8 cellular contexts compared by ENCODE assay signal in genomic region chr11:47271961-47272661, GRCh38. TPM values are rescaled to one million over a fixed set of nuclear protein-coding genes. Genes with fewer than 3 reads are reported as not detected.
DNase-seq lines count a peak whose midpoint lies in the region; ATAC-seq and TF ChIP-seq lines count a peak whose summit lies in the region.
"Had no signal": no experiment of that assay in that cellular context is flagged by ENCODE, and none has a peak within 500 bp of the region (broad histone marks: within the 10 kb centered on the region; RNA-seq: fewer than 3 reads in every experiment).

No MANE protein-coding gene starts in this region.

- peak overlapping the region; percentile 76 for H3K4me3 Mint-ChIP-seq in activated naive CD8-positive, alpha-beta T cell treated with anti-CD3 and anti-CD28 coated beads for 36 hours

- ATAC-seq in GM19395 (IDR thresholded peaks at IDR 0.05; ENCODE audit: unreplicated experiment): no peak

- peak; percentile 49 for DNase-seq in GM12865 (ENCODE audit: low read depth)
- peak; percentile 77 for DNase-seq in NCI-H1105 treated with DMSO at 0.1 percent for 48 hours (lab: John Stamatoyannopoulos, UW)
- DNase-seq in activated naive CD8-positive, alpha-beta T cell treated with anti-CD3 and anti-CD28 coated beads for 36 hours: no peak
- peak; percentile 18 for DNase-seq in occipital lobe (lab: John Stamatoyannopoulos, UW)
- DNase-seq in AG08395 (ENCODE audit: low spot score): no peak
- no peak for DNase-seq in DMS53 (lab: John Stamatoyannopoulos, UW)
- DNase-seq: activated CD4-positive, alpha-beta T cell treated with anti-CD3 and anti-CD28 coated beads for 48 hours had no signal

- no peaks in the 10 kb centered on the region for H3K27me3 Mint-ChIP-seq in activated naive CD8-positive, alpha-beta T cell treated with anti-CD3 and anti-CD28 coated beads for 36 hours

- TF ChIP-seq CTCF in GM12865 (IDR thresholded peaks at IDR 0.05; ENCODE audit: insufficient read depth, low read depth, low read length, missing control alignments): no peak

- H3K27ac Mint-ChIP-seq in activated naive CD8-positive, alpha-beta T cell treated with anti-CD3 and anti-CD28 coated beads for 36 hours: no peak overlapping the region

- peaks cover 6% of the 10 kb centered on the region for H3K36me3 Mint-ChIP-seq in activated naive CD8-positive, alpha-beta T cell treated with anti-CD3 and anti-CD28 coated beads for 36 hours

- no peaks in the 10 kb centered on the region for H3K9me3 Mint-ChIP-seq in activated naive CD8-positive, alpha-beta T cell treated with anti-CD3 and anti-CD28 coated beads for 36 hours

- H3K4me1 Mint-ChIP-seq in activated naive CD8-positive, alpha-beta T cell treated with anti-CD3 and anti-CD28 coated beads for 36 hours: peaks cover 46% of the 10 kb centered on the region

- peak overlapping the region; percentile 82 for H3K4me3 ChIP-seq in GM12865 (ENCODE audit: low read depth, low read length)

RNA-seq across cellular contexts. Expression of gene MADD, which starts 2.2 kb away (rescaled TPM):
- total RNA-seq in activated naive CD8-positive, alpha-beta T cell treated with anti-CD3 and anti-CD28 coated beads for 36 hours: 10 to 100 TPM; 50.9 to 51.2 TPM
- 58.0 TPM for total RNA-seq in occipital lobe

RNA-seq across cellular contexts. Expression of gene NR1H3, which starts 14.3 kb away (rescaled TPM):
- 1 to 10 TPM; 8.1 to 8.2 TPM for total RNA-seq in activated naive CD8-positive, alpha-beta T cell treated with anti-CD3 and anti-CD28 coated beads for 36 hours
- total RNA-seq in occipital lobe: 8.1 TPM

RNA-seq across cellular contexts. Expression of gene ACP2, which starts 23.5 kb away (rescaled TPM):
- 10 to 100 TPM; 13.4 to 13.9 TPM for total RNA-seq in activated naive CD8-positive, alpha-beta T cell treated with anti-CD3 and anti-CD28 coated beads for 36 hours
- total RNA-seq in occipital lobe: 28.1 TPM

RNA-seq across cellular contexts. Expression of gene DDB2, which starts 57.3 kb away (rescaled TPM):
- 100 to 1,000 TPM; 111 to 112 TPM for total RNA-seq in activated naive CD8-positive, alpha-beta T cell treated with anti-CD3 and anti-CD28 coated beads for 36 hours
- 5.5 TPM for total RNA-seq in occipital lobe

Comparison
In these comparisons a context has a peak if more than half of its experiments do, and no peak if none do; other contexts are left out.
1. DNase-seq: peak in GM12865 (single experiment), NCI-H1105 treated with DMSO at 0.1 percent for 48 hours (single experiment) and occipital lobe (single experiment); none in activated naive CD8-positive, alpha-beta T cell treated with anti-CD3 and anti-CD28 coated beads for 36 hours (single experiment), AG08395 (single experiment) and DMS53 (single experiment).